In genomic region chr11:93113824-93114223, GRCh38 we compare ENCODE assay signal across 16 cellular contexts.
"Had no signal": no experiment of that assay in that cellular context is flagged by ENCODE, and none has a peak within 500 bp of the region (broad histone marks: within the 10 kb centered on the region; RNA-seq: fewer than 3 reads in every experiment).

No MANE protein-coding gene starts in this region.

- H3K36me3 Mint-ChIP-seq: naive B cell, T-cell, type B pancreatic cell had no signal

- H3K4me1 Mint-ChIP-seq: naive B cell, T-cell had no signal

- H3K9me3 Mint-ChIP-seq: stimulated activated naive CD8-positive, alpha-beta T cell treated with anti-CD3 and anti-CD28 coated beads, Interleukin-15, Interleukin-2, amounts not matched to agents 100 ng/mL and 50 ng/mL, for 24 hours; type B pancreatic cell had no signal

- H3K27me3 ChIP-seq: left lung, suprapubic skin had no signal

- DNase-seq: activated CD4-positive, alpha-beta T cell treated with anti-CD3 and anti-CD28 coated beads, Interleukin-2, amount 50 U/mL, for 4 hours; activated CD4-positive, CD25-positive, alpha-beta regulatory T cell treated with anti-CD3 and anti-CD28 coated beads, Interleukin-2, amount 50 U/mL, for 72 hours; activated naive CD4-positive, alpha-beta T cell treated with anti-CD3 and anti-CD28 coated beads, Interleukin-2, amount 50 U/mL, for 16 hours; dermis blood vessel endothelial cell; effector memory CD8-positive, alpha-beta T cell; left lung; mammary epithelial cell; naive B cell; right cardiac atrium; small intestine; T-cell; T-helper 9 cell had no signal

- H3K4me1 ChIP-seq: left lung, suprapubic skin had no signal

- ATAC-seq: effector memory CD8-positive, alpha-beta T cell; left lung; right cardiac atrium; T-cell had no signal

- H3K4me3 ChIP-seq: left lung, suprapubic skin had no signal

- H3K27ac Mint-ChIP-seq: effector memory CD8-positive, alpha-beta T cell; naive B cell; stimulated activated naive CD8-positive, alpha-beta T cell treated with anti-CD3 and anti-CD28 coated beads, Interleukin-15, Interleukin-2, amounts not matched to agents 100 ng/mL and 50 ng/mL, for 24 hours; T-cell; type B pancreatic cell had no signal

- H3K4me3 Mint-ChIP-seq: effector memory CD8-positive, alpha-beta T cell; naive B cell; stimulated activated naive CD8-positive, alpha-beta T cell treated with anti-CD3 and anti-CD28 coated beads, Interleukin-15, Interleukin-2, amounts not matched to agents 100 ng/mL and 50 ng/mL, for 24 hours; T-cell; type B pancreatic cell had no signal

- H3K36me3 ChIP-seq: left lung, suprapubic skin had no signal

- H3K27ac ChIP-seq: epithelial cell of prostate, left lung, suprapubic skin had no signal

- H3K9me3 ChIP-seq: left lung, suprapubic skin had no signal
